Comparison of ENCODE assay signal across 13 cellular contexts in the genomic region with DNA sequence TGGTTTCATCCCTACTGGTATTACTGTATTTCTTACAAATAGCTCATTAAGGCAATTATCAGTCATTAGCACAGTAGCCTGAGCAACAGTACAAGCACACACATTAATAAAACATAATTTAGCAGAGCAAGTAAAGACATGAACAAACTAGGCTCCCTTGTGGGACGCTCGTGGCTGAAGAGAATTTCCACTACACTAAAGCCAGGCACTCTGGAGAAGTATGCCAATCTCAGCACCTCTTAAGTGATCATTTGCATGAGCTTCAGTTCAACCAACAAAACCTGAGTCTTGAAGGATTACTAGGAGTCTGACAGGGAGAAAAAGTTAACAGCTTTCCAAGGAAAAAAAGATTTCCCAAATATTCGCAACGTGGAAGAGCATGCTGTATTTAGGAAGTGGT.
DNase-seq lines count a peak whose midpoint lies in the region; ATAC-seq and TF ChIP-seq lines count a peak whose summit lies in the region.
"Had no signal": no experiment of that assay in that cellular context is flagged by ENCODE, and none has a peak within 500 bp of the region (broad histone marks: within the 10 kb centered on the region; RNA-seq: fewer than 3 reads in every experiment).

No MANE protein-coding gene starts in this region.

- no peak overlapping the region for H3K23ac ChIP-seq in H9 (ENCODE audit: insufficient read length, low read depth, low read length)

- POLR2A ChIA-PET in WTC11 (lab: Charles Lee) = no interaction called here

- no CpG with 5 or more reads among the region's 4 CpGs for WGBS in H9 (ENCODE audit: extremely low coverage, insufficient read length, low lambda C conversion rate)
- WGBS in testis, 2 donors = 72 to 77% methylated on average over 4 of the region's 4 CpGs

- peaks cover 16% of the 10 kb centered on the region for H3K4me1 ChIP-seq in H9 (ENCODE audit: insufficient read depth, low read length)
- H3K4me1 ChIP-seq in left ventricle myocardium inferior = peaks cover 52% of the 10 kb centered on the region
- H3K4me1 ChIP-seq in skeletal muscle tissue (ENCODE audit: control insufficient read depth in 3 of 3, insufficient read depth in 3 of 3, low read length in 3 of 3) = peaks cover 7 to 29% (median 21%) of the 10 kb centered on the region in 3 donors
- H3K4me1 ChIP-seq in testis = no peaks in the 10 kb centered on the region
- H3K4me1 ChIP-seq: foreskin keratinocyte had no signal

- H2BK5ac ChIP-seq in H9 (ENCODE audit: insufficient read length, low read length) = no peak overlapping the region

- H3K56ac ChIP-seq in H9 (ENCODE audit: insufficient read length, low read depth, low read length) = no peak overlapping the region

- H4K91ac ChIP-seq in H9 (ENCODE audit: insufficient read length, low read depth, low read length) = no peak overlapping the region

- ATAC-seq in WTC11 = peak; percentile 30; the same call in 1 of the 2 replicates
- ATAC-seq: foreskin keratinocyte, HepG2, T-helper 17 cell had no signal

- no peaks in the 10 kb centered on the region for H3K36me3 ChIP-seq in left ventricle myocardium inferior
- H3K36me3 ChIP-seq in skeletal muscle tissue (ENCODE audit: control insufficient read depth in 3 of 3, insufficient read depth in 3 of 3, low read length in 3 of 3) = no peaks in the 10 kb centered on the region
- no peaks in the 10 kb centered on the region for H3K36me3 ChIP-seq in testis (ENCODE audit: low read depth, missing control alignments)

- H3K27ac Mint-ChIP-seq in H9 (peak overlapping the region in 2 of 3 experiments; percentile 21 to 91; a peak in 3 of 7 replicates), WTC11 (peak overlapping the region; percentile 55)
- H3K27ac Mint-ChIP-seq: activated naive CD4-positive, alpha-beta T cell treated with anti-CD3 and anti-CD28 coated beads, Interleukin-2, amount 10 ng/mL, durations not matched to agents 7 days and 5 days; T-helper 17 cell had no signal

- H3K9me3 ChIP-seq in H9 (ENCODE audit: control insufficient read depth, low read depth, low read length) (no peaks in the 10 kb centered on the region), left ventricle myocardium inferior (replicated peaks) (peaks cover 4% of the 10 kb centered on the region), skeletal muscle tissue (ENCODE audit: control insufficient read depth in 3 of 3, low read length in 3 of 3) (no peaks in the 10 kb centered on the region), testis (no peaks in the 10 kb centered on the region)

- no peaks in the 10 kb centered on the region for H3K23me2 ChIP-seq in H9 (ENCODE audit: insufficient read length, low read depth, low read length, poor library complexity, severe bottlenecking)

- no peak overlapping the region for H2BK120ac ChIP-seq in H9 (ENCODE audit: low read depth, low read length, poor library complexity, severe bottlenecking)

- no peak overlapping the region for H2BK15ac ChIP-seq in H9 (ENCODE audit: low read depth, low read length)

- no peak overlapping the region for H3K27ac ChIP-seq in H9 (ENCODE audit: insufficient read length, low read depth, low read length)
- peak overlapping the region; percentile 69 for H3K27ac ChIP-seq in left ventricle myocardium inferior (replicated peaks)
- peak overlapping the region; percentile 70 for H3K27ac ChIP-seq in skeletal muscle tissue (ENCODE audit: low read depth, low read length)
- no peak overlapping the region for H3K27ac ChIP-seq in testis
- H3K27ac ChIP-seq: foreskin keratinocyte had no signal

- no peak for TF ChIP-seq POLR2A in testis (IDR thresholded peaks at IDR 0.05)

- H4K5ac ChIP-seq in H9 (ENCODE audit: insufficient read length, low read depth, low read length) = no peak overlapping the region

- no peak overlapping the region for H2AK5ac ChIP-seq in H9 (ENCODE audit: insufficient read length, low read length)

- H3T11ph ChIP-seq in H9 (ENCODE audit: low read length) = no peak overlapping the region

- no peak overlapping the region for H3K4me3 ChIP-seq in left ventricle myocardium inferior
- no peak overlapping the region for H3K4me3 ChIP-seq in skeletal muscle tissue (ENCODE audit: low read length in 3 of 3)
- no peak overlapping the region for H3K4me3 ChIP-seq in testis

- no peak overlapping the region for H3K4me2 ChIP-seq in H9 (ENCODE audit: insufficient read depth, insufficient read length, low read length)

- intact Hi-C loops in left ventricle myocardium inferior (cut with micrococcal nuclease) (no loop called here), testis (cut with DNase I; ENCODE audit: low total_unique reads) (no loop called here)

- H4K20me1 ChIP-seq in H9 (ENCODE audit: control insufficient read depth, insufficient read depth, insufficient read length) = no peaks in the 10 kb centered on the region

- H3K4me1 Mint-ChIP-seq in H9 = peaks cover 40 to 44% of the 10 kb centered on the region in 2 experiments
- H3K4me1 Mint-ChIP-seq in WTC11 = peaks cover 64% of the 10 kb centered on the region
- H3K4me1 Mint-ChIP-seq: activated naive CD4-positive, alpha-beta T cell treated with anti-CD3 and anti-CD28 coated beads, Interleukin-2, amount 10 ng/mL, durations not matched to agents 7 days and 5 days; T-helper 17 cell had no signal

- H3K4me3 Mint-ChIP-seq in H9 (no peak overlapping the region), WTC11 (no peak overlapping the region)
- H3K4me3 Mint-ChIP-seq: activated naive CD4-positive, alpha-beta T cell treated with anti-CD3 and anti-CD28 coated beads, Interleukin-2, amount 10 ng/mL, durations not matched to agents 7 days and 5 days; T-helper 17 cell had no signal

- H2BK12ac ChIP-seq in H9 (ENCODE audit: insufficient read length, low read depth, low read length) = no peak overlapping the region

- no peak for TF ChIP-seq CTCF in H9 (conservative IDR thresholded peaks at IDR 0.05)
- TF ChIP-seq CTCF in WTC11 (IDR thresholded peaks at IDR 0.05) = no peak
- TF ChIP-seq CTCF in left ventricle myocardium inferior (IDR thresholded peaks at IDR 0.05; ENCODE audit: borderline replicate concordance) = no peak
- TF ChIP-seq CTCF in testis (IDR thresholded peaks at IDR 0.05) = no peak

- CTCF ChIA-PET in WTC11 (lab: Charles Lee) = interaction anchor here (1.3 kb wide), 1 partner anchor 9 kb away, joined by 3 read pairs; no protein-coding TSS in a partner anchor

- H3K18ac ChIP-seq in H9 (ENCODE audit: insufficient read length, low read depth, low read length) = no peak overlapping the region

- H2AFZ ChIP-seq in H9 (ENCODE audit: low read length) = no peak overlapping the region

- H3K36me3 Mint-ChIP-seq in H9 (ENCODE audit: insufficient read depth in 1 of 3, low read depth in 3 of 3) (peaks cover 6 to 23% (median 17%) of the 10 kb centered on the region in 3 experiments; a peak in 6 of 7 replicates), WTC11 (peaks cover 25% of the 10 kb centered on the region)
- H3K36me3 Mint-ChIP-seq: activated naive CD4-positive, alpha-beta T cell treated with anti-CD3 and anti-CD28 coated beads, Interleukin-2, amount 10 ng/mL, durations not matched to agents 7 days and 5 days had no signal

- no peak overlapping the region for H4K8ac ChIP-seq in H9 (replicated peaks; ENCODE audit: insufficient read length, low read depth, low read length)

- H3K4ac ChIP-seq in H9 (ENCODE audit: low read depth, low read length) = no peak overlapping the region

- H3K9ac ChIP-seq in H9 (ENCODE audit: extremely low read depth, insufficient read length, low read length) = no peak overlapping the region
- no peak overlapping the region for H3K9ac ChIP-seq in skeletal muscle tissue (ENCODE audit: low read depth in 1 of 3, low read length in 3 of 3)

- peaks cover 38% of the 10 kb centered on the region; the same call in 1 of the 2 replicates for H3K79me2 ChIP-seq in H9 (ENCODE audit: insufficient read depth, low read length)

- H2BK20ac ChIP-seq in H9 (ENCODE audit: low read depth, low read length, poor library complexity, severe bottlenecking) = no peak overlapping the region

- peaks cover 6% of the 10 kb centered on the region for H3K79me1 ChIP-seq in H9 (ENCODE audit: insufficient read depth, low read depth, low read length, poor library complexity, severe bottlenecking)

- H3K27me3 Mint-ChIP-seq in H9 (ENCODE audit: low read depth) = no peaks in the 10 kb centered on the region
- no peaks in the 10 kb centered on the region for H3K27me3 Mint-ChIP-seq in WTC11 (ENCODE audit: low read depth)
- H3K27me3 Mint-ChIP-seq: activated naive CD4-positive, alpha-beta T cell treated with anti-CD3 and anti-CD28 coated beads, Interleukin-2, amount 10 ng/mL, durations not matched to agents 7 days and 5 days; T-helper 17 cell had no signal

- H3K9me3 Mint-ChIP-seq in H9 (peaks cover under 1 to 2% of the 10 kb centered on the region in 2 experiments; a peak in 2 of 5 replicates), WTC11 (peaks cover 17% of the 10 kb centered on the region)

- DNase-seq in H9 = no peak
- DNase-seq in WTC11 (ENCODE audit: low spot score) = no peak
- no peak for DNase-seq in left ventricle myocardium inferior
- no peak for DNase-seq in amygdala (lab: John Stamatoyannopoulos, UW)
- DNase-seq in AG08395 (ENCODE audit: low spot score) = no peak
- no peak for DNase-seq in testis
- no peak for DNase-seq in foreskin melanocyte
- DNase-seq: activated CD8-positive, alpha-beta memory T cell treated with anti-CD3 and anti-CD28 coated beads, Interleukin-2, amount 50 U/mL, for 4 hours; activated naive CD4-positive, alpha-beta T cell treated with anti-CD3 and anti-CD28 coated beads, Interleukin-2, amount 10 ng/mL, durations not matched to agents 7 days and 5 days; foreskin keratinocyte; T-helper 17 cell had no signal

- H3K14ac ChIP-seq in H9 (ENCODE audit: insufficient read depth, low read length) = no peak overlapping the region

- H3K27me3 ChIP-seq in H9 (ENCODE audit: insufficient read depth, low read length) (no peaks in the 10 kb centered on the region), left ventricle myocardium inferior (ENCODE audit: low read depth) (no peaks in the 10 kb centered on the region), skeletal muscle tissue (ENCODE audit: control insufficient read depth in 3 of 3, insufficient read depth in 3 of 3, low read length in 3 of 3) (no peaks in the 10 kb centered on the region), testis (no peaks in the 10 kb centered on the region)
- H3K27me3 ChIP-seq: foreskin keratinocyte had no signal

TF ChIP-seq in WTC11, 78 proteins besides CTCF, POLR2A, EP300 and RAD21 (continues in another document):
- TF ChIP-seq SOX15 (CRISPR knock-in tag; IDR thresholded peaks at IDR 0.05) = no peak
- TF ChIP-seq SMAD4 (CRISPR knock-in tag; IDR thresholded peaks at IDR 0.05) = no peak
- no peak for TF ChIP-seq NR2C2 (CRISPR knock-in tag; IDR thresholded peaks at IDR 0.05)
- TF ChIP-seq ZNF671 (CRISPR knock-in tag; IDR thresholded peaks at IDR 0.05) = no peak
- TF ChIP-seq MYBL2 (CRISPR knock-in tag; IDR thresholded peaks at IDR 0.05) = no peak
- TF ChIP-seq TCF7 (CRISPR knock-in tag; IDR thresholded peaks at IDR 0.05; ENCODE audit: low read depth) = no peak

Comparison
In these comparisons a context has a peak if more than half of its experiments do, and no peak if none do; other contexts are left out.
1. H3K27ac ChIP-seq: peak in left ventricle myocardium inferior (single experiment) and skeletal muscle tissue (single experiment); none in H9 (single experiment) and testis (0 of 2).